In genomic region chr6:2763876-2764540, GRCh38 we compare ENCODE assay signal across 8 cellular contexts. TPM values are rescaled to one million over a fixed set of nuclear protein-coding genes. Genes with fewer than 3 reads are reported as not detected.
A peak's percentile ranks its signal among the peaks of the same experiment; 100 is the strongest.
DNase-seq lines count a peak whose midpoint lies in the region; ATAC-seq, FAIRE-seq and TF ChIP-seq lines count a peak whose summit lies in the region.

No MANE protein-coding gene starts in this region.

- H3K4me1 ChIP-seq in ES-I3 (ENCODE audit: insufficient read depth, low read length) = peaks cover 10% of the 10 kb centered on the region
- H3K4me1 ChIP-seq in PC-3 (ENCODE audit: insufficient read depth, low read length) = peaks cover 37% of the 10 kb centered on the region
- H3K4me1 ChIP-seq in parathyroid adenoma = peaks cover 8% of the 10 kb centered on the region

- H3K79me2 ChIP-seq in PC-3 (ENCODE audit: low read length) = peaks cover 34% of the 10 kb centered on the region
- H3K79me2 ChIP-seq in parathyroid adenoma = peaks cover 23% of the 10 kb centered on the region

- POLR2A ChIA-PET in PC-3 (lab: Charles Lee; ENCODE audit: unreplicated experiment) = no interaction called here

- H3K4me2 ChIP-seq in PC-3 (ENCODE audit: low read length) (peak overlapping the region; percentile 85), parathyroid adenoma (ENCODE audit: low read length) (peak overlapping the region; percentile 33)

- H4K20me1 ChIP-seq in PC-3 (ENCODE audit: low read length) = peaks cover 28% of the 10 kb centered on the region

- FAIRE-seq in RCC 7860 (lab: Jason Lieb, UNC) = no peak

- H3K36me3 ChIP-seq in ES-I3 (ENCODE audit: insufficient read depth, low read length) (no peaks in the 10 kb centered on the region), PC-3 (ENCODE audit: low read depth, low read length) (no peaks in the 10 kb centered on the region), parathyroid adenoma (ENCODE audit: control insufficient read depth, insufficient read depth, low read length) (no peaks in the 10 kb centered on the region)

- H3F3A ChIP-seq in PC-3 (ENCODE audit: low read length, unreplicated experiment) = no peaks in the 10 kb centered on the region

- H3K27ac ChIP-seq in PC-3 (ENCODE audit: low read length) (peak overlapping the region; percentile 61; the same call in 1 of the 2 replicates), epithelial cell of prostate (peak overlapping the region; percentile 89), parathyroid adenoma (peak overlapping the region; percentile 86)

- DNase-seq in PC-3 = no peak
- no peak for DNase-seq in epithelial cell of prostate (ENCODE audit: low read depth, low spot score)
- no peak for DNase-seq in RCC 7860 (ENCODE audit: low spot score)
- no peak for DNase-seq in AG20443 (ENCODE audit: low spot score)

- CTCF ChIA-PET in PC-3 (lab: Charles Lee) = no interaction called here

- no TSS peak for BruUV-seq in PC-3 (replicated peaks; lab: Mats Ljungman, UMichigan)

- peak overlapping the region; percentile 70; the same call in 1 of the 2 replicates for H3K9ac ChIP-seq in ES-I3 (ENCODE audit: low read depth, low read length)
- H3K9ac ChIP-seq in PC-3 (ENCODE audit: low read length) = peak overlapping the region; percentile 72; the same call in 1 of the 2 replicates
- no peak overlapping the region for H3K9ac ChIP-seq in parathyroid adenoma

- TF ChIP-seq CTCF in PC-3 (conservative IDR thresholded peaks at IDR 0.05; ENCODE audit: low read depth, low read length) (no peak), parathyroid adenoma (IDR thresholded peaks at IDR 0.05) (no peak)

- H3K9me3 ChIP-seq in ES-I3 (ENCODE audit: control insufficient read depth, insufficient read depth, low read length) (no peaks in the 10 kb centered on the region), PC-3 (ENCODE audit: low read length) (no peaks in the 10 kb centered on the region), parathyroid adenoma (ENCODE audit: control insufficient read depth, low read length) (no peaks in the 10 kb centered on the region)

- ATAC-seq in PC-3 (no peak), HG03354 (IDR thresholded peaks at IDR 0.05; ENCODE audit: poor library complexity, severe bottlenecking, unreplicated experiment) (no peak), HG02870 (IDR thresholded peaks at IDR 0.05; ENCODE audit: unreplicated experiment) (no peak)

- H3K4me3 ChIP-seq in PC-3 (ENCODE audit: low read length) = peak overlapping the region; percentile 70
- H3K4me3 ChIP-seq in parathyroid adenoma (ENCODE audit: low read depth, low read length) = peak overlapping the region; percentile 50

- H3K27me3 ChIP-seq in PC-3 (ENCODE audit: low read length) (no peaks in the 10 kb centered on the region), parathyroid adenoma (ENCODE audit: control insufficient read depth, insufficient read depth, low read length) (no peaks in the 10 kb centered on the region)

- no peaks in the 10 kb centered on the region for H3K9me2 ChIP-seq in PC-3 (replicated peaks; ENCODE audit: low read length)

- H2AFZ ChIP-seq in PC-3 (ENCODE audit: low read length) (peak overlapping the region; percentile 80), parathyroid adenoma (peak overlapping the region; percentile 92)

- intact Hi-C loops in PC-3 (cut with micrococcal nuclease) = no loop called here

RNA-seq across cellular contexts. Expression of gene WRNIP1, which starts 1.2 kb away (rescaled TPM):
- total RNA-seq in PC-3 (2014; rRNA removed) = 92.2 and 114 TPM in 2 replicates

RNA-seq across cellular contexts. Expression of gene MYLK4, which starts 13.3 kb away (rescaled TPM):
- total RNA-seq in PC-3 (2014; rRNA removed) = 0.11 and 0.23 TPM in 2 replicates
